8 cellular contexts compared by ENCODE assay signal in the genomic region with DNA sequence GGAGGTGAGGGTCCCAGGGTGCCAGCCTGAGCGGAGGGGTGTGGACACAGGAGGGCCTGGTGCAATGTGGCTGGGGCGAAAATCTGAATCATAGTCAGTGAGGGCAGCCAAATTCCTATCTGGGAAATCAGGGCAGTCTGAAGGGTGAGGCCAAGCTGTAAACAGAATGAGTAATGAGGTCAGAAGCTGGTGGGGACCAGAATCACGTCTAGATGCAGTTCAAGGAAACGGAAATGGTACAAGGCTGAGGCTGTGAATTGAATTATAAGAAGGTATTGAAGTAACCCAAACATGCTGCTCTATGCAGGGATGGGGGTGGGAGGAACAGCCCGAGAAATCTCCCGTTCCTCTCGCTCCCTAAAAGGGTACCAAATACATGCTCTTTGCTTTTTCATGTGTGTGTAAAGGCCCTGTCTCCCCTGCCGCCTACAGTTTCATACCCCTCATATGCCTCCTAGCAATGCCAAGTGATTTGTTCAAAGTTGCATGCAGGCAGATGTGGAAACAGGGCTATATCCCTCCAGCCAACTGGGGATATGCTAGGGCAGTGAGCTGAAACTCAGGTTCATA. TPM values are rescaled to one million over a fixed set of nuclear protein-coding genes. Genes with fewer than 3 reads are reported as not detected.
DNase-seq lines count a peak whose midpoint lies in the region; ATAC-seq and TF ChIP-seq lines count a peak whose summit lies in the region.

No MANE protein-coding gene starts in this region.

- H3K4me3 ChIP-seq in fibroblast of pulmonary artery (replicated peaks; ENCODE audit: low read depth, low read length) (no peak overlapping the region), prostate gland (no peak overlapping the region)

- no peak overlapping the region for H3K18ac ChIP-seq in H9 (ENCODE audit: insufficient read length, low read depth, low read length)

- H3K9me3 Mint-ChIP-seq in H9, result peaks cover 0 to 3% of the 10 kb centered on the region in 2 experiments; a peak in 1 of 5 replicates

- no peak overlapping the region for H3K56ac ChIP-seq in H9 (ENCODE audit: insufficient read length, low read depth, low read length)

- H3K23ac ChIP-seq in H9 (ENCODE audit: insufficient read length, low read depth, low read length), result no peak overlapping the region

- no peak overlapping the region for H2BK20ac ChIP-seq in H9 (ENCODE audit: low read depth, low read length, poor library complexity, severe bottlenecking)

- no peaks in the 10 kb centered on the region for H3K27me3 Mint-ChIP-seq in H9 (ENCODE audit: low read depth)

- H3K36me3 ChIP-seq in prostate gland, result no peaks in the 10 kb centered on the region

- TF ChIP-seq POLR2A in prostate gland (IDR thresholded peaks at IDR 0.05), result no peak

- H2AK5ac ChIP-seq in H9 (ENCODE audit: insufficient read length, low read length), result no peak overlapping the region

- ATAC-seq in HG03139 (IDR thresholded peaks at IDR 0.05; ENCODE audit: unreplicated experiment), result no peak

- peak overlapping the region; percentile 50 for H3K9ac ChIP-seq in H9 (ENCODE audit: extremely low read depth, insufficient read length, low read length)

- peaks cover 15% of the 10 kb centered on the region for H3K23me2 ChIP-seq in H9 (ENCODE audit: insufficient read length, low read depth, low read length, poor library complexity, severe bottlenecking)

- no peak overlapping the region for H3T11ph ChIP-seq in H9 (ENCODE audit: low read length)

- H3K4me3 Mint-ChIP-seq in H9, result peak overlapping the region; percentile 1 to 68; a peak in 4 of 5 replicates

- no peak overlapping the region for H4K8ac ChIP-seq in H9 (replicated peaks; ENCODE audit: insufficient read length, low read depth, low read length)

- H4K5ac ChIP-seq in H9 (ENCODE audit: insufficient read length, low read depth, low read length), result no peak overlapping the region

- no peaks in the 10 kb centered on the region for H3K79me1 ChIP-seq in H9 (ENCODE audit: insufficient read depth, low read depth, low read length, poor library complexity, severe bottlenecking)

- H2BK5ac ChIP-seq in H9 (ENCODE audit: insufficient read length, low read length), result no peak overlapping the region

- H3K4me2 ChIP-seq in H9 (ENCODE audit: insufficient read depth, insufficient read length, low read length), result peak overlapping the region; percentile 88

- H3K27me3 ChIP-seq in H9 (ENCODE audit: insufficient read depth, low read length), result no peaks in the 10 kb centered on the region
- H3K27me3 ChIP-seq in prostate gland (replicated peaks; ENCODE audit: insufficient read depth), result no peaks in the 10 kb centered on the region

- no peak overlapping the region for H2AFZ ChIP-seq in H9 (ENCODE audit: low read length)

- no peak overlapping the region for H4K91ac ChIP-seq in H9 (ENCODE audit: insufficient read length, low read depth, low read length)

- peaks cover 19 to 25% (median 19%) of the 10 kb centered on the region in 3 experiments for H3K36me3 Mint-ChIP-seq in H9 (ENCODE audit: insufficient read depth in 1 of 3, low read depth in 3 of 3)

- H3K14ac ChIP-seq in H9 (ENCODE audit: insufficient read depth, low read length), result no peak overlapping the region

- H3K4me1 ChIP-seq in H9 (ENCODE audit: insufficient read depth, low read length) (peaks cover 7% of the 10 kb centered on the region; the same call in 1 of the 2 replicates), prostate gland (replicated peaks) (no peaks in the 10 kb centered on the region)

- intact Hi-C loops in prostate gland (cut with DNase I), result loop anchor here (5.0 kb wide), 1 partner anchor 77 kb away; no protein-coding TSS in a partner anchor
- intact Hi-C loops in posterior cingulate gyrus (cut with DNase I), result no loop called here

- no peaks in the 10 kb centered on the region for H3K9me3 ChIP-seq in H9 (ENCODE audit: control insufficient read depth, low read depth, low read length)
- no peaks in the 10 kb centered on the region for H3K9me3 ChIP-seq in prostate gland

- H3K27ac ChIP-seq in H9 (ENCODE audit: insufficient read length, low read depth, low read length) (no peak overlapping the region), prostate gland (peak overlapping the region; percentile 26 to 46)

- peaks cover 64 to 82% of the 10 kb centered on the region in 2 experiments for H3K4me1 Mint-ChIP-seq in H9

- TF ChIP-seq CTCF in H9 (conservative IDR thresholded peaks at IDR 0.05) (no peak), fibroblast of pulmonary artery (IDR thresholded peaks at IDR 0.05; ENCODE audit: low read length, missing control alignments) (no peak), prostate gland (IDR thresholded peaks at IDR 0.05) (no peak)

- no peak overlapping the region for H2BK15ac ChIP-seq in H9 (ENCODE audit: low read depth, low read length)

- no peak overlapping the region for H3K4ac ChIP-seq in H9 (ENCODE audit: low read depth, low read length)

- H3K27ac Mint-ChIP-seq in H9, result peak overlapping the region; percentile 92 to 94 (median 94)

- WGBS in H9 (ENCODE audit: extremely low coverage, insufficient read length, low lambda C conversion rate), result no CpG with 5 or more reads among the region's 8 CpGs
- WGBS in prostate gland, result 53% methylated on average over 8 of the region's 8 CpGs

- no peak for DNase-seq in H9
- DNase-seq in T-helper 9 cell, result peak; percentile 34
- peak; percentile 95 for DNase-seq in fibroblast of pulmonary artery (ENCODE audit: low read depth)
- DNase-seq in prostate gland (ENCODE audit: low spot score), result no peak
- DNase-seq in NCI-H2227 treated with DMSO at 0.1 percent for 48 hours (lab: John Stamatoyannopoulos, UW), result no peak
- no peak for DNase-seq in NCI-H446 (lab: John Stamatoyannopoulos, UW)
- DNase-seq in posterior cingulate gyrus, result no peak

- peaks cover 22% of the 10 kb centered on the region; the same call in 1 of the 2 replicates for H3K79me2 ChIP-seq in H9 (ENCODE audit: insufficient read depth, low read length)

- H4K20me1 ChIP-seq in H9 (ENCODE audit: control insufficient read depth, insufficient read depth, insufficient read length), result no peaks in the 10 kb centered on the region

- no peak overlapping the region for H2BK12ac ChIP-seq in H9 (ENCODE audit: insufficient read length, low read depth, low read length)

- no peak overlapping the region for H2BK120ac ChIP-seq in H9 (ENCODE audit: low read depth, low read length, poor library complexity, severe bottlenecking)

RNA-seq across cellular contexts. Expression of a gene that starts 35.2 kb away (rescaled TPM):
- total RNA-seq in H9 (2021) (46.7 and 47.5 TPM in 2 replicates), prostate gland (10 to 100 TPM in 1 of 2 donors, 1 to 10 TPM in 1; 4.8 to 35.3 TPM)

Comparison
In these comparisons a context has a peak if more than half of its experiments do, and no peak if none do; other contexts are left out.
1. DNase-seq: peak in T-helper 9 cell (single experiment) and fibroblast of pulmonary artery (single experiment); none in H9 (single experiment), prostate gland (single experiment), NCI-H2227 treated with DMSO at 0.1 percent for 48 hours (single experiment), NCI-H446 (0 of 2) and posterior cingulate gyrus (0 of 10).